Comparison of ENCODE assay signal across 1 cellular context in the genomic region with DNA sequence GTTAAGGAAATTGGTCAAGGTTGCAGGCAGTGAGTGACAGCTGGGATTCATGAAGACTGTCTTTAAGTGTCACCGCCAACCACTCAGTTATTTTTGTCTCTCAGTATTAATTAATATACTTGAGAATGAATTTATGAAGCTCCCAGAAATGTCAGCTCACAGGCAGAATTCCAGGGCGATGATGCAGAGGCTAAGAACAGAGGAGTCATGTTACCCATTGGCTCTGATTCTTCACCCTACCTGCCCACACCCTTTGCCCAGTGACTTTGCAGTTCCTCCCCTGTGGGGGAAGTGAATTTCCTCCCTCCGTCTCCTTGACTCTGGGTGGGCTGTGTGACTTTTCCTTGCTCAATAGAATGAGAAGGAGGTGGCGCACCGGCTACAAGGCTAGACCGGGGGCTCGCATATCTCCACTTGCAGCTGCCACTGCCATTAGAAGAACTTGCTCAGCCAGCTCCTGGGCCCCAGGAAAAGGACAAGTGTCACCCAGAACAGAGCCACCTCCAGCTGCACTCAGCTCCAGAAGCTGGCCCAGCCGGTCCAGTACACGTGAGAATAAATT.
TF ChIP-seq lines count a peak whose summit lies in the region.

No MANE protein-coding gene starts in this region.

TF ChIP-seq in GM23338, 12 proteins besides CTCF, POLR2A, EP300 and RAD21 (continued from another document):
- TF ChIP-seq, protein P1, sequence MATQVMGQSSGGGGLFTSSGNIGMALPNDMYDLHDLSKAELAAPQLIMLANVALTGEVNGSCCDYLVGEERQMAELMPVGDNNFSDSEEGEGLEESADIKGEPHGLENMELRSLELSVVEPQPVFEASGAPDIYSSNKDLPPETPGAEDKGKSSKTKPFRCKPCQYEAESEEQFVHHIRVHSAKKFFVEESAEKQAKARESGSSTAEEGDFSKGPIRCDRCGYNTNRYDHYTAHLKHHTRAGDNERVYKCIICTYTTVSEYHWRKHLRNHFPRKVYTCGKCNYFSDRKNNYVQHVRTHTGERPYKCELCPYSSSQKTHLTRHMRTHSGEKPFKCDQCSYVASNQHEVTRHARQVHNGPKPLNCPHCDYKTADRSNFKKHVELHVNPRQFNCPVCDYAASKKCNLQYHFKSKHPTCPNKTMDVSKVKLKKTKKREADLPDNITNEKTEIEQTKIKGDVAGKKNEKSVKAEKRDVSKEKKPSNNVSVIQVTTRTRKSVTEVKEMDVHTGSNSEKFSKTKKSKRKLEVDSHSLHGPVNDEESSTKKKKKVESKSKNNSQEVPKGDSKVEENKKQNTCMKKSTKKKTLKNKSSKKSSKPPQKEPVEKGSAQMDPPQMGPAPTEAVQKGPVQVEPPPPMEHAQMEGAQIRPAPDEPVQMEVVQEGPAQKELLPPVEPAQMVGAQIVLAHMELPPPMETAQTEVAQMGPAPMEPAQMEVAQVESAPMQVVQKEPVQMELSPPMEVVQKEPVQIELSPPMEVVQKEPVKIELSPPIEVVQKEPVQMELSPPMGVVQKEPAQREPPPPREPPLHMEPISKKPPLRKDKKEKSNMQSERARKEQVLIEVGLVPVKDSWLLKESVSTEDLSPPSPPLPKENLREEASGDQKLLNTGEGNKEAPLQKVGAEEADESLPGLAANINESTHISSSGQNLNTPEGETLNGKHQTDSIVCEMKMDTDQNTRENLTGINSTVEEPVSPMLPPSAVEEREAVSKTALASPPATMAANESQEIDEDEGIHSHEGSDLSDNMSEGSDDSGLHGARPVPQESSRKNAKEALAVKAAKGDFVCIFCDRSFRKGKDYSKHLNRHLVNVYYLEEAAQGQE (IDR thresholded peaks at IDR 0.05; ENCODE audit: unreplicated experiment): no peak
- TF ChIP-seq, protein P2, sequence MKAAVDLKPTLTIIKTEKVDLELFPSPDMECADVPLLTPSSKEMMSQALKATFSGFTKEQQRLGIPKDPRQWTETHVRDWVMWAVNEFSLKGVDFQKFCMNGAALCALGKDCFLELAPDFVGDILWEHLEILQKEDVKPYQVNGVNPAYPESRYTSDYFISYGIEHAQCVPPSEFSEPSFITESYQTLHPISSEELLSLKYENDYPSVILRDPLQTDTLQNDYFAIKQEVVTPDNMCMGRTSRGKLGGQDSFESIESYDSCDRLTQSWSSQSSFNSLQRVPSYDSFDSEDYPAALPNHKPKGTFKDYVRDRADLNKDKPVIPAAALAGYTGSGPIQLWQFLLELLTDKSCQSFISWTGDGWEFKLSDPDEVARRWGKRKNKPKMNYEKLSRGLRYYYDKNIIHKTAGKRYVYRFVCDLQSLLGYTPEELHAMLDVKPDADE (IDR thresholded peaks at IDR 0.05): no peak
- TF ChIP-seq ZNF331 (CRISPR knock-in tag; IDR thresholded peaks at IDR 0.05; ENCODE audit: low read depth): no peak
- no peak for TF ChIP-seq NANOG (IDR thresholded peaks at IDR 0.05; ENCODE audit: borderline replicate concordance)
- TF ChIP-seq EZH2phosphoT487 (IDR thresholded peaks at IDR 0.05; ENCODE audit: unreplicated experiment): no peak
